Comparison of ENCODE assay signal across 8 cellular contexts in genomic region chr4:176195184-176195978, GRCh38. TPM values are rescaled to one million over a fixed set of nuclear protein-coding genes. Genes with fewer than 3 reads are reported as not detected.
DNase-seq lines count a peak whose midpoint lies in the region; ATAC-seq and TF ChIP-seq lines count a peak whose summit lies in the region.

TSS of gene SPATA4 (minus strand) at chr4:176195585. CDS start at chr4:176195562, 23 bp downstream.

- H3K4me3 ChIP-seq in HAP-1 (peak within 1 kb of the TSS; percentile 27), MG63 (peak within 1 kb of the TSS; percentile 57), fibroblast of pulmonary artery (replicated peaks; ENCODE audit: low read depth, low read length) (peak within 1 kb of the TSS; percentile 80)

- no peaks in the 10 kb centered on the region for H3K9me3 ChIP-seq in HAP-1
- no peaks in the 10 kb centered on the region for H3K9me3 ChIP-seq in MG63

- H3K27ac Mint-ChIP-seq in natural killer cell treated with Interleukin-12 subunit alpha and Interleukin-12 subunit beta and Interleukin-15 and Interleukin-18, amount 100 ng/mL, for 72 hours: peak within 1 kb of the TSS; percentile 82 to 83

- H3K4me3 Mint-ChIP-seq in natural killer cell treated with Interleukin-12 subunit alpha and Interleukin-12 subunit beta and Interleukin-15 and Interleukin-18, amount 100 ng/mL, for 72 hours: peak within 1 kb of the TSS; percentile 80

- DNase-seq in EH (ENCODE audit: low read depth) (peak; percentile 93), HAP-1 (ENCODE audit: low spot score in 2 of 2) (peak; percentile 80 to 95), MG63 (peak; percentile 88), SHP77 (lab: John Stamatoyannopoulos, UW) (peak; percentile 75 to 87), fibroblast of pulmonary artery (ENCODE audit: low read depth) (peak; percentile 93)
- peak; percentile 98 for DNase-seq in activated effector memory CD4-positive, alpha-beta T cell treated with anti-CD3 and anti-CD28 coated beads, Interleukin-2, amount 50 U/mL, for 16 hours
- DNase-seq in natural killer cell treated with Interleukin-12 subunit alpha and Interleukin-12 subunit beta and Interleukin-15 and Interleukin-18, amount 100 ng/mL, for 72 hours (ENCODE audit: low spot score): peak; percentile 97
- DNase-seq in stimulated activated naive CD4-positive, alpha-beta T cell (lab: John Stamatoyannopoulos, UW): peak; percentile 85 to 89 (median 89)

- in situ Hi-C loops in HAP-1 (cut with MboI; ENCODE audit: low sequenced_read_pairs): no loop called here

- peaks cover 9 to 14% of the 10 kb centered on the region in 2 donors for H3K4me1 Mint-ChIP-seq in natural killer cell treated with Interleukin-12 subunit alpha and Interleukin-12 subunit beta and Interleukin-15 and Interleukin-18, amount 100 ng/mL, for 72 hours (ENCODE audit: low read depth in 2 of 2)

- no peaks in the 10 kb centered on the region for H3K9me3 Mint-ChIP-seq in natural killer cell treated with Interleukin-12 subunit alpha and Interleukin-12 subunit beta and Interleukin-15 and Interleukin-18, amount 100 ng/mL, for 72 hours

- H3K36me3 ChIP-seq in HAP-1 (replicated peaks) (no peaks in the 10 kb centered on the region), MG63 (no peaks in the 10 kb centered on the region)

- peaks cover 8 to 32% of the 10 kb centered on the region in 2 donors for H3K27me3 Mint-ChIP-seq in natural killer cell treated with Interleukin-12 subunit alpha and Interleukin-12 subunit beta and Interleukin-15 and Interleukin-18, amount 100 ng/mL, for 72 hours

- H3K4me1 ChIP-seq in HAP-1: peaks cover 3% of the 10 kb centered on the region

- H3K27me3 ChIP-seq in HAP-1 (ENCODE audit: low read depth): no peaks in the 10 kb centered on the region
- no peaks in the 10 kb centered on the region for H3K27me3 ChIP-seq in MG63

- TF ChIP-seq CTCF in fibroblast of pulmonary artery (IDR thresholded peaks at IDR 0.05; ENCODE audit: low read length, missing control alignments): no peak

- H3K36me3 Mint-ChIP-seq in natural killer cell treated with Interleukin-12 subunit alpha and Interleukin-12 subunit beta and Interleukin-15 and Interleukin-18, amount 100 ng/mL, for 72 hours: no peaks in the 10 kb centered on the region

- ATAC-seq in natural killer cell treated with Interleukin-12 subunit alpha and Interleukin-12 subunit beta and Interleukin-15 and Interleukin-18, amount 100 ng/mL, for 72 hours: peak; percentile 97 to 98

RNA-seq across cellular contexts. Expression of gene SPATA4, which starts in this region (rescaled TPM):
- total RNA-seq in MG63 (2014; rRNA removed; shearing (Covaris generic); ENCODE audit: low replicate concordance): not detected in 2 replicates
- not detected for total RNA-seq in natural killer cell treated with Interleukin-12 subunit alpha and Interleukin-12 subunit beta and Interleukin-15 and Interleukin-18, amount 100 ng/mL, for 72 hours

Comparison
In these comparisons a context has a peak if more than half of its experiments do, and no peak if none do; other contexts are left out.
1. Peak in every context shown above with its lines: DNase-seq, ATAC-seq and H3K4me3 ChIP-seq.
2. Peak in DNase-seq and H3K4me3 ChIP-seq in MG63; RNA of the gene not detected or under 1 TPM.
3. Peak in DNase-seq and ATAC-seq in natural killer cell treated with Interleukin-12 subunit alpha and Interleukin-12 subunit beta and Interleukin-15 and Interleukin-18, amount 100 ng/mL, for 72 hours; RNA of the gene not detected or under 1 TPM.
4. H3K4me3 ChIP-seq: peak in every context shown above with its lines; median percentile 80 in fibroblast of pulmonary artery; 57 in MG63; 27 in HAP-1.